Comparison of ENCODE assay signal across 8 cellular contexts in genomic region chr3:71652786-71653419, GRCh38.
DNase-seq lines count a peak whose midpoint lies in the region; ATAC-seq and TF ChIP-seq lines count a peak whose summit lies in the region.

No MANE protein-coding gene starts in this region.

- H3K27ac Mint-ChIP-seq in CD8-positive, alpha-beta T cell: no peak overlapping the region
- H3K27ac Mint-ChIP-seq in GM23338: no peak overlapping the region

- no peak for DNase-seq in CD8-positive, alpha-beta T cell
- peak; percentile 68 for DNase-seq in GM23338 (ENCODE audit: low spot score)
- peak; percentile 8 for DNase-seq in NCI-H510A (lab: John Stamatoyannopoulos, UW)
- DNase-seq in adipocyte (ENCODE audit: low read depth): peak; percentile 83
- DNase-seq in left ventricle myocardium superior: peak; percentile 41
- peak; percentile 80 for DNase-seq in sigmoid colon
- no peak for DNase-seq in NK-92 (lab: John Stamatoyannopoulos, UW; ENCODE audit: unreplicated experiment)

- CTCF ChIA-PET in CD8-positive, alpha-beta T cell (lab: Charles Lee): interaction anchor here (1.5 kb wide), 1 partner anchor 66 kb away, joined by 3 read pairs; no protein-coding TSS in a partner anchor

- H3K9ac ChIP-seq in adipocyte (ENCODE audit: low read length): peak overlapping the region; percentile 41

- H3K27me3 ChIP-seq in CD8-positive, alpha-beta T cell (ENCODE audit: insufficient read depth, low read length): no peaks in the 10 kb centered on the region
- no peaks in the 10 kb centered on the region for H3K27me3 ChIP-seq in GM23338 (ENCODE audit: insufficient read depth)
- H3K27me3 ChIP-seq in adipocyte (replicated peaks; ENCODE audit: control insufficient read depth, insufficient read depth, low read length): no peaks in the 10 kb centered on the region
- no peaks in the 10 kb centered on the region for H3K27me3 ChIP-seq in sigmoid colon

- TF ChIP-seq POLR2A in sigmoid colon (IDR thresholded peaks at IDR 0.05): no peak

- no peaks in the 10 kb centered on the region for H3K79me2 ChIP-seq in GM23338 (replicated peaks; ENCODE audit: insufficient read depth)

- peaks cover 2% of the 10 kb centered on the region for H3K4me1 Mint-ChIP-seq in CD8-positive, alpha-beta T cell (ENCODE audit: low read depth)
- H3K4me1 Mint-ChIP-seq in GM23338: peaks cover 39% of the 10 kb centered on the region

- H3K9me2 ChIP-seq in GM23338 (ENCODE audit: insufficient read depth): peaks cover 5% of the 10 kb centered on the region; the same call in 1 of the 2 replicates

- peak; percentile 21 for TF ChIP-seq CTCF in CD8-positive, alpha-beta T cell (IDR thresholded peaks at IDR 0.05)
- TF ChIP-seq CTCF in GM23338 (conservative IDR thresholded peaks at IDR 0.05; ENCODE audit: low read depth in 2 of 2): peak; percentile 68 to 71
- TF ChIP-seq CTCF in sigmoid colon (IDR thresholded peaks at IDR 0.05): peak; percentile 25 to 43 (median 30)

- H3K4me3 Mint-ChIP-seq in CD8-positive, alpha-beta T cell: no peak overlapping the region
- no peak overlapping the region for H3K4me3 Mint-ChIP-seq in GM23338

- no peaks in the 10 kb centered on the region for H3F3A ChIP-seq in GM23338 (replicated peaks; ENCODE audit: low read depth)

- intact Hi-C loops in CD8-positive, alpha-beta T cell (cut with DNase I, micrococcal nuclease): loop anchor here in 1 of 2 experiments (1.0 to 10.0 kb wide), 2 partner anchors 1098 to 1589 kb away; no protein-coding TSS in a partner anchor
- intact Hi-C loops in left ventricle myocardium superior (cut with micrococcal nuclease): loop anchor here (5.0 kb wide), 2 partner anchors 936 to 1106 kb away; no protein-coding TSS in a partner anchor
- intact Hi-C loops in sigmoid colon (cut with DNase I): loop anchor here (5.0 to 10.0 kb wide), 4 partner anchors 66 to 698 kb away; no protein-coding TSS in a partner anchor

- peak overlapping the region; percentile 25 for H3K4me2 ChIP-seq in GM23338

- no peaks in the 10 kb centered on the region for H3K9me3 ChIP-seq in CD8-positive, alpha-beta T cell (ENCODE audit: low read length)
- no peaks in the 10 kb centered on the region for H3K9me3 ChIP-seq in adipocyte (ENCODE audit: control insufficient read depth, low read length)
- H3K9me3 ChIP-seq in sigmoid colon: no peaks in the 10 kb centered on the region

- no peaks in the 10 kb centered on the region for H3K36me3 ChIP-seq in CD8-positive, alpha-beta T cell (ENCODE audit: insufficient read depth, low read length)
- H3K36me3 ChIP-seq in GM23338 (ENCODE audit: insufficient read depth) (no peaks in the 10 kb centered on the region), adipocyte (ENCODE audit: control insufficient read depth, insufficient read depth, low read length, severe bottlenecking) (no peaks in the 10 kb centered on the region), sigmoid colon (no peaks in the 10 kb centered on the region)

- H3K4me1 ChIP-seq in CD8-positive, alpha-beta T cell (ENCODE audit: insufficient read depth, low read length): no peaks in the 10 kb centered on the region
- H3K4me1 ChIP-seq in GM23338 (ENCODE audit: insufficient read depth): peaks cover 35% of the 10 kb centered on the region
- peaks cover 4% of the 10 kb centered on the region for H3K4me1 ChIP-seq in adipocyte (ENCODE audit: control insufficient read depth, insufficient read depth, low read length)
- H3K4me1 ChIP-seq in sigmoid colon: peaks cover 0 to 23% (median 16%) of the 10 kb centered on the region in 4 donors

- TF ChIP-seq EP300 in sigmoid colon (IDR thresholded peaks at IDR 0.05): no peak

- POLR2A ChIA-PET in CD8-positive, alpha-beta T cell (lab: Charles Lee): no interaction called here

- no peak overlapping the region for H3K27ac ChIP-seq in CD8-positive, alpha-beta T cell (ENCODE audit: low read depth, low read length)
- no peak overlapping the region for H3K27ac ChIP-seq in GM23338 (ENCODE audit: low read depth)
- peak overlapping the region; percentile 11 to 58 (median 29) for H3K27ac ChIP-seq in sigmoid colon

- ATAC-seq in CD8-positive, alpha-beta T cell: no peak
- peak; percentile 88 for ATAC-seq in GM23338
- ATAC-seq in left ventricle myocardium superior: peak; percentile 72
- ATAC-seq in HG03108 (IDR thresholded peaks at IDR 0.05; ENCODE audit: unreplicated experiment): no peak

- no peak overlapping the region for H3K4me3 ChIP-seq in CD8-positive, alpha-beta T cell (ENCODE audit: low read depth, low read length)
- H3K4me3 ChIP-seq in GM23338 (no peak overlapping the region), adipocyte (ENCODE audit: low read length) (peak overlapping the region; percentile 36), sigmoid colon (peak overlapping the region in 2 of 4 donors; percentile 23 to 29)

- 25 to 44% methylated on average over 14 of the region's 14 CpGs for WGBS in sigmoid colon, 2 donors

- H3K36me3 Mint-ChIP-seq in CD8-positive, alpha-beta T cell: peaks cover 8% of the 10 kb centered on the region
- H3K36me3 Mint-ChIP-seq in GM23338 (ENCODE audit: low read depth): no peaks in the 10 kb centered on the region

- no peaks in the 10 kb centered on the region for H3K9me3 Mint-ChIP-seq in CD8-positive, alpha-beta T cell
- H3K9me3 Mint-ChIP-seq in GM23338: no peaks in the 10 kb centered on the region

- H3K27me3 Mint-ChIP-seq in CD8-positive, alpha-beta T cell (ENCODE audit: low read depth): no peaks in the 10 kb centered on the region
- H3K27me3 Mint-ChIP-seq in GM23338 (ENCODE audit: insufficient read depth, low read depth, poor library complexity): peaks cover 8% of the 10 kb centered on the region

- no peak overlapping the region for H2AFZ ChIP-seq in GM23338

- no peaks in the 10 kb centered on the region for H4K20me1 ChIP-seq in GM23338 (replicated peaks; ENCODE audit: insufficient read depth)

TF ChIP-seq in GM23338, 12 proteins besides CTCF, POLR2A, EP300 and RAD21:
- TF ChIP-seq NANOG (IDR thresholded peaks at IDR 0.05; ENCODE audit: borderline replicate concordance) (no peak), EZH2 (IDR thresholded peaks at IDR 0.05; ENCODE audit: low read depth, unreplicated experiment) (no peak), REST (IDR thresholded peaks at IDR 0.05; ENCODE audit: unreplicated experiment) (no peak), CREB1 (CRISPR knock-in tag; IDR thresholded peaks at IDR 0.05; ENCODE audit: low read depth) (no peak), EZH2phosphoT487 (IDR thresholded peaks at IDR 0.05; ENCODE audit: unreplicated experiment) (no peak), ETS1 (IDR thresholded peaks at IDR 0.05) (no peak)
TF ChIP-seq in GM23338: peak in this region for 0.

Comparison
In these comparisons a context has a peak if more than half of its experiments do, and no peak if none do; other contexts are left out.
1. ATAC-seq: peak in GM23338 (single experiment) and left ventricle myocardium superior (single experiment); none in CD8-positive, alpha-beta T cell (single experiment) and HG03108 (single experiment).
2. DNase-seq: peak in GM23338 (single experiment), NCI-H510A (single experiment), adipocyte (single experiment), left ventricle myocardium superior (single experiment) and sigmoid colon (single experiment); none in CD8-positive, alpha-beta T cell (0 of 7) and NK-92 (single experiment).
3. H3K27ac ChIP-seq: peak in sigmoid colon (4 of 4); none in CD8-positive, alpha-beta T cell (single experiment) and GM23338 (single experiment).
4. Peak in every context shown above with its lines, with median percentiles within 50 percentile points of each other: CTCF ChIP-seq.